Comparison of ENCODE assay signal across 8 cellular contexts in the genomic region with DNA sequence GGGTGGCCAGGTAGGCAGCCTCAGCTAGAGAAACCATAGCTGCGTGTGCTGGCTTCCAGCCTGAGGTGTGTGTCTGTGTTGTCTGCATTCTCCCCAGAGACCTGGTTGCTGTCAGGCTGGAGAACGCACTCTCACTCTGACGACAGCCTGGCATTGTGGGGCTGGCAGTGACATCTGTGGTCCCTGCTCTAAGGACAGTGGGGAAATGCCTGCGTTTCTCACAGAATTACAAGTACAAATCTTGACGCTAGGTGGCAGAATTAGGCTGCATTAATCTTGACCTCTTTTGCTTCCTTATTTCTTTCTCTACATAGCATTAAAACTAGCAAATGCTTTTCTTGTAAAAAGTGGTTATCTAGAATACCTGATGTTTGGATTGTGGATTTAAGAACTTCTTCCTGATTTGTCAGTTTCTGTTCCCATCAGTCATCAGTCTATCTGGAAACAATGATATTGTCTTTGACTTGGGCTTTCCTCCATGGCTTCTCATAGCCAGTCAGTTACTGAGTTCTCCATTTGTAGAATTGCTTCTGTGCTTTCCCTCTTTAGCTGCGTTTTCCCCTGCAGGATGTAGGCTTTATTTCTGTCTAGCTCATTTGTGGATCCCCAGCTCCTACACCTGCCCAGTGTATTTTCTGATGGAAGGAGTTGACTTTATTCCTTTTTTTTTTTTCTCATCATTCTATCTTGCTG.
DNase-seq lines count a peak whose midpoint lies in the region; ATAC-seq and TF ChIP-seq lines count a peak whose summit lies in the region.

No MANE protein-coding gene starts in this region.

- H3K36me3 Mint-ChIP-seq in MCF 10A (ENCODE audit: insufficient read depth, unreplicated experiment), result no peaks in the 10 kb centered on the region

- H3K27ac Mint-ChIP-seq in MCF 10A (ENCODE audit: low read depth, unreplicated experiment), result no peak overlapping the region

- peak; percentile 53 for TF ChIP-seq CTCF in MCF 10A (IDR thresholded peaks at IDR 0.05; ENCODE audit: unreplicated experiment)

- CTCF ChIA-PET in MCF 10A (lab: Yijun Ruan, JAX), result interaction anchor here (0.5 to 6.2 kb wide), 43 partner anchors 8 to 1928 kb away, joined by 3 to 40 read pairs (median 3); no protein-coding TSS in a partner anchor

- no peaks in the 10 kb centered on the region for H3K4me1 Mint-ChIP-seq in MCF 10A (ENCODE audit: insufficient read depth, unreplicated experiment)

- peak; percentile 80 for ATAC-seq in GM19351 (IDR thresholded peaks at IDR 0.05; ENCODE audit: unreplicated experiment)
- peak; percentile 87 for ATAC-seq in HG03378 (IDR thresholded peaks at IDR 0.05; ENCODE audit: unreplicated experiment)

- H3K4me3 Mint-ChIP-seq in MCF 10A (ENCODE audit: unreplicated experiment), result no peak overlapping the region

- peak; percentile 38 for DNase-seq in Daoy (ENCODE audit: low read depth)
- peak; percentile 14 for DNase-seq in NOMO-1 treated with dmso at 0.1 percent for 144 hours (lab: John Stamatoyannopoulos, UW; ENCODE audit: unreplicated experiment)
- DNase-seq in MCF 10A (ENCODE audit: unreplicated experiment), result peak; percentile 73
- DNase-seq in iPS-NIHi11 (ENCODE audit: low spot score), result peak; percentile 61
- DNase-seq in stimulated activated CD4-positive, alpha-beta T cell treated with anti-CD3 and anti-CD28 coated beads, TNF-alpha, amount 100 ng/mL, for 48 hours (ENCODE audit: low read depth in 3 of 3), result peak in 2 of 3 donors; percentile 1 to 12
- no peak for DNase-seq in NCI-H187 (lab: John Stamatoyannopoulos, UW)

- no peaks in the 10 kb centered on the region for H3K27me3 Mint-ChIP-seq in MCF 10A (ENCODE audit: insufficient read depth, unreplicated experiment)

- BruUV-seq in MCF 10A (replicated peaks; lab: Mats Ljungman, UMichigan), result no TSS peak

- intact Hi-C loops in MCF 10A (cut with micrococcal nuclease), result loop anchor here (1.0 to 10.0 kb wide), 8 partner anchors 48 to 767 kb away; no protein-coding TSS in a partner anchor

- H3K9me3 Mint-ChIP-seq in MCF 10A (ENCODE audit: unreplicated experiment), result no peaks in the 10 kb centered on the region

- POLR2A ChIA-PET in MCF 10A (lab: Yijun Ruan, JAX), result no interaction called here

Comparison
In these comparisons a context has a peak if more than half of its experiments do, and no peak if none do; other contexts are left out.
1. DNase-seq: peak in Daoy (single experiment), NOMO-1 treated with dmso at 0.1 percent for 144 hours (single experiment), MCF 10A (single experiment), iPS-NIHi11 (single experiment) and stimulated activated CD4-positive, alpha-beta T cell treated with anti-CD3 and anti-CD28 coated beads, TNF-alpha, amount 100 ng/mL, for 48 hours (2 of 3); none in NCI-H187 (0 of 2).